Comparison of ENCODE assay signal across 10 cellular contexts in genomic region chr6:146592451-146592850, GRCh38. TPM values are rescaled to one million over a fixed set of nuclear protein-coding genes. Genes with fewer than 3 reads are reported as not detected.
"Had no signal": no experiment of that assay in that cellular context is flagged by ENCODE, and none has a peak within 500 bp of the region (broad histone marks: within the 10 kb centered on the region; RNA-seq: fewer than 3 reads in every experiment).

No MANE protein-coding gene starts in this region.

- H3K4me3 Mint-ChIP-seq: H9, HFFc6 had no signal

- H3K27ac ChIP-seq: GM23248 had no signal

- ATAC-seq: HCT116 had no signal

- H2AFZ ChIP-seq: GM23248 had no signal

- DNase-seq: GM23248, GOT3, H7, H9, HCEC 1CT, HFFc6 had no signal

- H3K36me3 ChIP-seq: HAP-1 had no signal

- H3K27ac Mint-ChIP-seq: H9, HFFc6 had no signal

- H3K4me3 ChIP-seq: GM23248, HAP-1 had no signal

- H3K9me3 ChIP-seq: HAP-1 had no signal

- H3K9me3 Mint-ChIP-seq: H9, HFFc6 had no signal

- H3K4me1 ChIP-seq: HAP-1 had no signal

- H3K4me1 Mint-ChIP-seq: H9 had no signal

RNA-seq across cellular contexts. Expression of gene ADGB, which starts 6.3 kb away (rescaled TPM):
- total RNA-seq: GM23248, H1, H4, H7, H9, HFFc6 had no signal
- polyA plus RNA-seq: GM23248, H1 had no signal
